11 cellular contexts compared by ENCODE assay signal in genomic region chr12:62744551-62744950, GRCh38.
DNase-seq lines count a peak whose midpoint lies in the region; ATAC-seq and TF ChIP-seq lines count a peak whose summit lies in the region.
"Had no signal": no experiment of that assay in that cellular context is flagged by ENCODE, and none has a peak within 500 bp of the region (broad histone marks: within the 10 kb centered on the region; RNA-seq: fewer than 3 reads in every experiment).

No MANE protein-coding gene starts in this region.

- 77% methylated on average over 3 of the region's 5 CpGs; no CpG with 5 or more reads in 1 of the 2 experiments for WGBS in IMR-90 (ENCODE audit: extremely low coverage in 2 of 2, insufficient read length in 1 of 2), 2 experiments

- no peak for TF ChIP-seq CTCF in IMR-90 (conservative IDR thresholded peaks at IDR 0.05; ENCODE audit: low read depth, low read length)
- TF ChIP-seq CTCF in brain microvascular endothelial cell (IDR thresholded peaks at IDR 0.05; ENCODE audit: low read depth, low read length, missing control alignments) = no peak
- no peak for TF ChIP-seq CTCF in neutrophil (IDR thresholded peaks at IDR 0.05)

- no peak overlapping the region for H2AK9ac ChIP-seq in IMR-90 (replicated peaks; ENCODE audit: low read depth, low read length, poor library complexity)

- no peak overlapping the region; the same call in 1 of the 2 replicates for H3K18ac ChIP-seq in IMR-90 (ENCODE audit: low read depth, low read length)

- in situ Hi-C loops in IMR-90 (cut with MboI; ENCODE audit: low sequenced_read_pairs) (no loop called here), brain microvascular endothelial cell (cut with HindIII; ENCODE audit: low pct_ligation_motif_present, low sequenced_read_pairs) (no loop called here)

- CTCF ChIA-PET in IMR-90 (lab: Yijun Ruan, JAX) = no interaction called here

- H4K8ac ChIP-seq in IMR-90 (ENCODE audit: low read depth in 2 of 2, low read length in 2 of 2) = no peak overlapping the region

- H3K4me3 ChIP-seq in IMR-90 (ENCODE audit: insufficient read depth, low read depth, low read length) (no peak overlapping the region), brain microvascular endothelial cell (ENCODE audit: low read depth, low read length) (no peak overlapping the region), neutrophil (ENCODE audit: low read depth in 1 of 2, low read length in 1 of 2) (no peak overlapping the region)
- H3K4me3 ChIP-seq: ascending aorta had no signal

- dilution Hi-C loops in IMR-90 (cut with HindIII; ENCODE audit: low sequenced_read_pairs, unreplicated experiment) = no loop called here

- peaks cover 9% of the 10 kb centered on the region for H3K4me1 Mint-ChIP-seq in T-helper 17 cell

- H4K5ac ChIP-seq in IMR-90 (ENCODE audit: low read depth, low read length) = no peak overlapping the region

- H3K4me1 ChIP-seq in IMR-90 (ENCODE audit: control insufficient read depth, insufficient read depth, low read length) = no peaks in the 10 kb centered on the region
- peaks cover 25 to 26% of the 10 kb centered on the region in 2 experiments for H3K4me1 ChIP-seq in neutrophil (ENCODE audit: control insufficient read depth in 1 of 2, insufficient read depth in 1 of 2, low read depth in 1 of 2, low read length in 1 of 2)
- H3K4me1 ChIP-seq: ascending aorta had no signal

- no peak overlapping the region for H3K4me3 Mint-ChIP-seq in T-helper 17 cell
- H3K4me3 Mint-ChIP-seq: mesothelial cell of epicardium had no signal

- no peak overlapping the region for H3K14ac ChIP-seq in IMR-90 (replicated peaks; ENCODE audit: low read depth, low read length)

- DNase-seq in IMR-90 (peak; percentile 34), brain microvascular endothelial cell (peak; percentile 44), islet precursor cell (no peak), T-helper 17 cell (no peak)
- DNase-seq in central memory CD4-positive, alpha-beta T cell = no peak
- DNase-seq: NCI-H1436 had no signal

- H3K79me1 ChIP-seq in IMR-90 (ENCODE audit: low read depth in 1 of 2, low read length in 2 of 2) = no peaks in the 10 kb centered on the region

- peaks cover 2% of the 10 kb centered on the region for H3K27me3 ChIP-seq in IMR-90 (ENCODE audit: control insufficient read depth, insufficient read depth, low read length)
- no peaks in the 10 kb centered on the region for H3K27me3 ChIP-seq in brain microvascular endothelial cell (replicated peaks)
- H3K27me3 ChIP-seq in neutrophil = no peaks in the 10 kb centered on the region
- H3K27me3 ChIP-seq: ascending aorta had no signal

- H3K27ac ChIP-seq in IMR-90 (ENCODE audit: insufficient read depth, low read length) (no peak overlapping the region), brain microvascular endothelial cell (peak overlapping the region; percentile 54), neutrophil (peak overlapping the region; percentile 66)
- H3K27ac ChIP-seq: ascending aorta had no signal

- H2BK5ac ChIP-seq in IMR-90 (ENCODE audit: low read depth, low read length, poor library complexity, severe bottlenecking) = no peak overlapping the region

- POLR2A ChIA-PET in IMR-90 (lab: Charles Lee; ENCODE audit: unreplicated experiment) = no interaction called here

- peak; percentile 73 for ATAC-seq in GM19025 (IDR thresholded peaks at IDR 0.05; ENCODE audit: low read depth, unreplicated experiment)
- ATAC-seq in IMR-90 (ENCODE audit: low read depth) = no peak; the same call in 1 of the 2 replicates
- no peak for ATAC-seq in HG03196 (IDR thresholded peaks at IDR 0.05; ENCODE audit: unreplicated experiment)
- ATAC-seq in T-helper 17 cell = no peak

- no peaks in the 10 kb centered on the region for H3K36me3 Mint-ChIP-seq in T-helper 17 cell (ENCODE audit: low read depth)
- H3K36me3 Mint-ChIP-seq: mesothelial cell of epicardium had no signal

- no peak overlapping the region for H3K9ac ChIP-seq in IMR-90 (ENCODE audit: low read depth, low read length)

- H2AK5ac ChIP-seq in IMR-90 (ENCODE audit: low read depth, low read length) = no peak overlapping the region

- H3K27ac Mint-ChIP-seq in T-helper 17 cell = no peak overlapping the region
- H3K27ac Mint-ChIP-seq: mesothelial cell of epicardium had no signal

- TF ChIP-seq POLR2A in IMR-90 (IDR thresholded peaks at IDR 0.05; ENCODE audit: low read depth, low read length) = no peak

- no peak overlapping the region for H2BK15ac ChIP-seq in IMR-90 (ENCODE audit: low read depth, low read length)

- no peak overlapping the region for H3K4me2 ChIP-seq in IMR-90 (ENCODE audit: low read depth, low read length)

- 0 out of 2 replicates have a peak, but pooled peaks cover 3% of the 10 kb centered on the region for H3K9me1 ChIP-seq in IMR-90 (ENCODE audit: insufficient read depth, low read length)

- H2AFZ ChIP-seq in IMR-90 (replicated peaks; ENCODE audit: low read length, poor library complexity) = peak overlapping the region; percentile 68

- peaks cover 20% of the 10 kb centered on the region for H3K27me3 Mint-ChIP-seq in T-helper 17 cell

- no TSS peak for BruUV-seq in IMR-90 (replicated peaks; lab: Mats Ljungman, UMichigan)

- H3K36me3 ChIP-seq in IMR-90 (ENCODE audit: control insufficient read depth, insufficient read depth, low read length) = no peaks in the 10 kb centered on the region
- H3K36me3 ChIP-seq in brain microvascular endothelial cell (replicated peaks) = no peaks in the 10 kb centered on the region
- no peaks in the 10 kb centered on the region for H3K36me3 ChIP-seq in neutrophil
- H3K36me3 ChIP-seq: ascending aorta had no signal

- H2BK120ac ChIP-seq in IMR-90 (ENCODE audit: low read depth, low read length) = no peak overlapping the region

- no peak overlapping the region for H2BK20ac ChIP-seq in IMR-90 (ENCODE audit: low read depth, low read length)

- no peak overlapping the region for H3K23ac ChIP-seq in IMR-90 (ENCODE audit: low read depth, low read length)

- H3K56ac ChIP-seq in IMR-90 (ENCODE audit: extremely low read depth, insufficient read depth, low read length) = no peak overlapping the region

- H4K20me1 ChIP-seq in IMR-90 (ENCODE audit: insufficient read depth, low read length) = no peaks in the 10 kb centered on the region

- H3K9me3 ChIP-seq in IMR-90 (ENCODE audit: control insufficient read depth, insufficient read depth, low read length) (no peaks in the 10 kb centered on the region), neutrophil (no peaks in the 10 kb centered on the region), T-helper 17 cell (ENCODE audit: control insufficient read depth, low read length, poor library complexity, severe bottlenecking) (no peaks in the 10 kb centered on the region)
- H3K9me3 ChIP-seq: ascending aorta had no signal

- H3K4ac ChIP-seq in IMR-90 (ENCODE audit: low read depth, low read length) = no peak overlapping the region

- no peak overlapping the region for H4K91ac ChIP-seq in IMR-90 (ENCODE audit: insufficient read depth, low read depth, low read length)

- intact Hi-C loops in IMR-90 (cut with micrococcal nuclease) = no loop called here

- TF ChIP-seq RAD21 in IMR-90 (IDR thresholded peaks at IDR 0.05; ENCODE audit: low read length) = no peak

TF ChIP-seq in IMR-90, 13 proteins besides CTCF, POLR2A, EP300 and RAD21:
- no peak for TF ChIP-seq BHLHE40 (IDR thresholded peaks at IDR 0.05; ENCODE audit: low read depth, low read length)
- no peak for TF ChIP-seq RFX5 (IDR thresholded peaks at IDR 0.05; ENCODE audit: low read depth, low read length)
- no peak for TF ChIP-seq RCOR1 (IDR thresholded peaks at IDR 0.05; ENCODE audit: insufficient replicate concordance, low read length)
- TF ChIP-seq, protein P1, sequence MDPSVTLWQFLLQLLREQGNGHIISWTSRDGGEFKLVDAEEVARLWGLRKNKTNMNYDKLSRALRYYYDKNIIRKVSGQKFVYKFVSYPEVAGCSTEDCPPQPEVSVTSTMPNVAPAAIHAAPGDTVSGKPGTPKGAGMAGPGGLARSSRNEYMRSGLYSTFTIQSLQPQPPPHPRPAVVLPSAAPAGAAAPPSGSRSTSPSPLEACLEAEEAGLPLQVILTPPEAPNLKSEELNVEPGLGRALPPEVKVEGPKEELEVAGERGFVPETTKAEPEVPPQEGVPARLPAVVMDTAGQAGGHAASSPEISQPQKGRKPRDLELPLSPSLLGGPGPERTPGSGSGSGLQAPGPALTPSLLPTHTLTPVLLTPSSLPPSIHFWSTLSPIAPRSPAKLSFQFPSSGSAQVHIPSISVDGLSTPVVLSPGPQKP (IDR thresholded peaks at IDR 0.05; ENCODE audit: borderline replicate concordance, low read depth, low read length) = no peak
- TF ChIP-seq FOS (IDR thresholded peaks at IDR 0.05; ENCODE audit: low read depth, low read length) = no peak
- TF ChIP-seq MAFK (IDR thresholded peaks at IDR 0.05; ENCODE audit: low read depth, low read length) = no peak
- TF ChIP-seq CHD1 (IDR thresholded peaks at IDR 0.05; ENCODE audit: low read depth, low read length) = no peak
- TF ChIP-seq CEBPB (IDR thresholded peaks at IDR 0.05; ENCODE audit: low read depth, low read length) = no peak
- no peak for TF ChIP-seq SMC3 (IDR thresholded peaks at IDR 0.05; ENCODE audit: low read depth, low read length)
- TF ChIP-seq USF2 (IDR thresholded peaks at IDR 0.05; ENCODE audit: low read depth, low read length) = no peak
- TF ChIP-seq MAZ (IDR thresholded peaks at IDR 0.05; ENCODE audit: borderline replicate concordance, low read depth, low read length) = no peak
- TF ChIP-seq MXI1 (IDR thresholded peaks at IDR 0.05; ENCODE audit: borderline replicate concordance, low read depth, low read length) = no peak
- TF ChIP-seq NFE2L2 (IDR thresholded peaks at IDR 0.05; ENCODE audit: low read depth, low read length) = no peak
TF ChIP-seq in IMR-90: peak in this region for 0.

Comparison
In these comparisons a context has a peak if more than half of its experiments do, and no peak if none do; other contexts are left out.
1. DNase-seq: peak in IMR-90 (single experiment) and brain microvascular endothelial cell (single experiment); none in islet precursor cell (single experiment), T-helper 17 cell (0 of 3) and central memory CD4-positive, alpha-beta T cell (single experiment).